Comparison of ENCODE assay signal across 2 cellular contexts in the genomic region with DNA sequence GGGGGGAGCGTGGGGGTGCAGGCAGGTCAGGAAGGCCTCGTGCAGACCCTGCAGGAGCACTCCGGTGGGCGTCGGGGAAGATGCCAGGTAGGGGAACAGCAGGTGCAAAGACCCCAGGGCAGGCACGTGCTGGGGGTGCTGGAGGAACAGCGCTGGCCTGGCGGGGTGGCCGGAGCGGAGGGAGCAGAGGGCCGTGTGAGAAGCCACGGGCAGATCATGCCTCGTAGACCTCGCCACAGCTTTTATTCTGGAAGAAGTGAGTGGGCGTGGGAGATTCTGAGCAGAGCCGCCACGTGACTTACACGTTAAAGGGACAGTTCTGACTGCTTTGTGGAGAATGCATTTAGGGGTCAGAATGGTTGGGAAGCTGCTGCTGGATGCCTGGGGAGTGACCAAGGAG.
TF ChIP-seq lines count a peak whose summit lies in the region.

No MANE protein-coding gene starts in this region.

TF ChIP-seq in HEK293, 187 proteins besides CTCF, POLR2A, EP300 and RAD21:
- TF ChIP-seq ZNF341 (tag by site-specific recombination; IDR thresholded peaks at IDR 0.05; ENCODE audit: low read depth) = peak; percentile 27; the same call in 1 of the 2 replicates
- no peak for TF ChIP-seq HOXC10 (CRISPR knock-in tag; IDR thresholded peaks at IDR 0.05)
- no peak for TF ChIP-seq ZNF837 (tag by site-specific recombination; IDR thresholded peaks at IDR 0.05)
- peak; percentile 21; the same call in 1 of the 2 replicates for TF ChIP-seq ZFHX2 (tag by site-specific recombination; conservative IDR thresholded peaks at IDR 0.05)
- TF ChIP-seq ZNF549 (tag by site-specific recombination; IDR thresholded peaks at IDR 0.05) = no peak
- TF ChIP-seq ZIC2 (tag by site-specific recombination; IDR thresholded peaks at IDR 0.05) = no peak
- TF ChIP-seq ZNF133 (tag by site-specific recombination; IDR thresholded peaks at IDR 0.05) = no peak
- TF ChIP-seq, protein P1, sequence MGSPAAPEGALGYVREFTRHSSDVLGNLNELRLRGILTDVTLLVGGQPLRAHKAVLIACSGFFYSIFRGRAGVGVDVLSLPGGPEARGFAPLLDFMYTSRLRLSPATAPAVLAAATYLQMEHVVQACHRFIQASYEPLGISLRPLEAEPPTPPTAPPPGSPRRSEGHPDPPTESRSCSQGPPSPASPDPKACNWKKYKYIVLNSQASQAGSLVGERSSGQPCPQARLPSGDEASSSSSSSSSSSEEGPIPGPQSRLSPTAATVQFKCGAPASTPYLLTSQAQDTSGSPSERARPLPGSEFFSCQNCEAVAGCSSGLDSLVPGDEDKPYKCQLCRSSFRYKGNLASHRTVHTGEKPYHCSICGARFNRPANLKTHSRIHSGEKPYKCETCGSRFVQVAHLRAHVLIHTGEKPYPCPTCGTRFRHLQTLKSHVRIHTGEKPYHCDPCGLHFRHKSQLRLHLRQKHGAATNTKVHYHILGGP (tag by site-specific recombination; IDR thresholded peaks at IDR 0.05) = no peak
TF ChIP-seq in HEK293: peak in this region for 2.

TF ChIP-seq in K562, 482 proteins besides CTCF, POLR2A, EP300 and RAD21 (continues in another document):
- TF ChIP-seq BHLHE40 (IDR thresholded peaks at IDR 0.05; ENCODE audit: low read length) (peak; percentile 73; the same call in 1 of the 2 replicates), KLF1 (tag; IDR thresholded peaks at IDR 0.05) (no peak), ZC3H11A (IDR thresholded peaks at IDR 0.05; ENCODE audit: low read depth, low read length) (no peak), POU5F1 (IDR thresholded peaks at IDR 0.05; ENCODE audit: borderline replicate concordance, low read depth, low read length, partially characterized antibody) (no peak), NR3C1 (CRISPR knock-in tag; IDR thresholded peaks at IDR 0.05) (no peak), MYNN (IDR thresholded peaks at IDR 0.05) (peak; percentile 87; the same call in 1 of the 2 replicates), MYNN (CRISPR knock-in tag; IDR thresholded peaks at IDR 0.05) (no peak), EGR1 (conservative IDR thresholded peaks at IDR 0.05) (peak; percentile 85), RAD51 (IDR thresholded peaks at IDR 0.05; ENCODE audit: borderline replicate concordance, low read depth) (peak; percentile 73; the same call in 1 of the 2 replicates), TEAD2 (tag; IDR thresholded peaks at IDR 0.05) (no peak), ZNF75A (CRISPR knock-in tag; IDR thresholded peaks at IDR 0.05) (no peak), PHF20 (IDR thresholded peaks at IDR 0.05; ENCODE audit: partially characterized antibody) (no peak), ESRRB (CRISPR knock-in tag; IDR thresholded peaks at IDR 0.05; ENCODE audit: borderline replicate concordance) (no peak), ZFPM2 (CRISPR knock-in tag; IDR thresholded peaks at IDR 0.05) (no peak), BDP1 (IDR thresholded peaks at IDR 0.05; ENCODE audit: insufficient read depth, insufficient read length) (no peak), KLF16 (IDR thresholded peaks at IDR 0.05) (no peak), CBFA2T2 (conservative IDR thresholded peaks at IDR 0.05) (0 out of 2 replicates have a peak, but pooled peaks have one; percentile 14), ZNF143 (CRISPR knock-in tag; IDR thresholded peaks at IDR 0.05) (no peak), L3MBTL2 (IDR thresholded peaks at IDR 0.05) (peak; percentile 47; the same call in 1 of the 2 replicates), HEY1 (CRISPR knock-in tag; IDR thresholded peaks at IDR 0.05; ENCODE audit: borderline replicate concordance) (no peak), NEUROD1 (IDR thresholded peaks at IDR 0.05; ENCODE audit: borderline replicate concordance, low read depth, low read length, partially characterized antibody) (no peak), MCM5 (IDR thresholded peaks at IDR 0.05; ENCODE audit: low read depth) (no peak), MAZ (CRISPR knock-in tag; conservative IDR thresholded peaks at IDR 0.05 in 1 of 2, IDR thresholded peaks at IDR 0.05 in 1 of 2) (no peak), SMARCB1 (IDR thresholded peaks at IDR 0.05; ENCODE audit: insufficient read length, low read depth) (no peak), NR2F6 (CRISPR knock-in tag; IDR thresholded peaks at IDR 0.05) (no peak), ZNF717 (CRISPR knock-in tag; IDR thresholded peaks at IDR 0.05) (no peak), NFE2L1 (tag; IDR thresholded peaks at IDR 0.05; ENCODE audit: borderline replicate concordance, low read depth) (no peak)
- TF ChIP-seq, protein P2, sequence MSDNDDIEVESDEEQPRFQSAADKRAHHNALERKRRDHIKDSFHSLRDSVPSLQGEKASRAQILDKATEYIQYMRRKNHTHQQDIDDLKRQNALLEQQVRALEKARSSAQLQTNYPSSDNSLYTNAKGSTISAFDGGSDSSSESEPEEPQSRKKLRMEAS (CRISPR knock-in tag; IDR thresholded peaks at IDR 0.05) = peak; percentile 45
- TF ChIP-seq, protein P3, sequence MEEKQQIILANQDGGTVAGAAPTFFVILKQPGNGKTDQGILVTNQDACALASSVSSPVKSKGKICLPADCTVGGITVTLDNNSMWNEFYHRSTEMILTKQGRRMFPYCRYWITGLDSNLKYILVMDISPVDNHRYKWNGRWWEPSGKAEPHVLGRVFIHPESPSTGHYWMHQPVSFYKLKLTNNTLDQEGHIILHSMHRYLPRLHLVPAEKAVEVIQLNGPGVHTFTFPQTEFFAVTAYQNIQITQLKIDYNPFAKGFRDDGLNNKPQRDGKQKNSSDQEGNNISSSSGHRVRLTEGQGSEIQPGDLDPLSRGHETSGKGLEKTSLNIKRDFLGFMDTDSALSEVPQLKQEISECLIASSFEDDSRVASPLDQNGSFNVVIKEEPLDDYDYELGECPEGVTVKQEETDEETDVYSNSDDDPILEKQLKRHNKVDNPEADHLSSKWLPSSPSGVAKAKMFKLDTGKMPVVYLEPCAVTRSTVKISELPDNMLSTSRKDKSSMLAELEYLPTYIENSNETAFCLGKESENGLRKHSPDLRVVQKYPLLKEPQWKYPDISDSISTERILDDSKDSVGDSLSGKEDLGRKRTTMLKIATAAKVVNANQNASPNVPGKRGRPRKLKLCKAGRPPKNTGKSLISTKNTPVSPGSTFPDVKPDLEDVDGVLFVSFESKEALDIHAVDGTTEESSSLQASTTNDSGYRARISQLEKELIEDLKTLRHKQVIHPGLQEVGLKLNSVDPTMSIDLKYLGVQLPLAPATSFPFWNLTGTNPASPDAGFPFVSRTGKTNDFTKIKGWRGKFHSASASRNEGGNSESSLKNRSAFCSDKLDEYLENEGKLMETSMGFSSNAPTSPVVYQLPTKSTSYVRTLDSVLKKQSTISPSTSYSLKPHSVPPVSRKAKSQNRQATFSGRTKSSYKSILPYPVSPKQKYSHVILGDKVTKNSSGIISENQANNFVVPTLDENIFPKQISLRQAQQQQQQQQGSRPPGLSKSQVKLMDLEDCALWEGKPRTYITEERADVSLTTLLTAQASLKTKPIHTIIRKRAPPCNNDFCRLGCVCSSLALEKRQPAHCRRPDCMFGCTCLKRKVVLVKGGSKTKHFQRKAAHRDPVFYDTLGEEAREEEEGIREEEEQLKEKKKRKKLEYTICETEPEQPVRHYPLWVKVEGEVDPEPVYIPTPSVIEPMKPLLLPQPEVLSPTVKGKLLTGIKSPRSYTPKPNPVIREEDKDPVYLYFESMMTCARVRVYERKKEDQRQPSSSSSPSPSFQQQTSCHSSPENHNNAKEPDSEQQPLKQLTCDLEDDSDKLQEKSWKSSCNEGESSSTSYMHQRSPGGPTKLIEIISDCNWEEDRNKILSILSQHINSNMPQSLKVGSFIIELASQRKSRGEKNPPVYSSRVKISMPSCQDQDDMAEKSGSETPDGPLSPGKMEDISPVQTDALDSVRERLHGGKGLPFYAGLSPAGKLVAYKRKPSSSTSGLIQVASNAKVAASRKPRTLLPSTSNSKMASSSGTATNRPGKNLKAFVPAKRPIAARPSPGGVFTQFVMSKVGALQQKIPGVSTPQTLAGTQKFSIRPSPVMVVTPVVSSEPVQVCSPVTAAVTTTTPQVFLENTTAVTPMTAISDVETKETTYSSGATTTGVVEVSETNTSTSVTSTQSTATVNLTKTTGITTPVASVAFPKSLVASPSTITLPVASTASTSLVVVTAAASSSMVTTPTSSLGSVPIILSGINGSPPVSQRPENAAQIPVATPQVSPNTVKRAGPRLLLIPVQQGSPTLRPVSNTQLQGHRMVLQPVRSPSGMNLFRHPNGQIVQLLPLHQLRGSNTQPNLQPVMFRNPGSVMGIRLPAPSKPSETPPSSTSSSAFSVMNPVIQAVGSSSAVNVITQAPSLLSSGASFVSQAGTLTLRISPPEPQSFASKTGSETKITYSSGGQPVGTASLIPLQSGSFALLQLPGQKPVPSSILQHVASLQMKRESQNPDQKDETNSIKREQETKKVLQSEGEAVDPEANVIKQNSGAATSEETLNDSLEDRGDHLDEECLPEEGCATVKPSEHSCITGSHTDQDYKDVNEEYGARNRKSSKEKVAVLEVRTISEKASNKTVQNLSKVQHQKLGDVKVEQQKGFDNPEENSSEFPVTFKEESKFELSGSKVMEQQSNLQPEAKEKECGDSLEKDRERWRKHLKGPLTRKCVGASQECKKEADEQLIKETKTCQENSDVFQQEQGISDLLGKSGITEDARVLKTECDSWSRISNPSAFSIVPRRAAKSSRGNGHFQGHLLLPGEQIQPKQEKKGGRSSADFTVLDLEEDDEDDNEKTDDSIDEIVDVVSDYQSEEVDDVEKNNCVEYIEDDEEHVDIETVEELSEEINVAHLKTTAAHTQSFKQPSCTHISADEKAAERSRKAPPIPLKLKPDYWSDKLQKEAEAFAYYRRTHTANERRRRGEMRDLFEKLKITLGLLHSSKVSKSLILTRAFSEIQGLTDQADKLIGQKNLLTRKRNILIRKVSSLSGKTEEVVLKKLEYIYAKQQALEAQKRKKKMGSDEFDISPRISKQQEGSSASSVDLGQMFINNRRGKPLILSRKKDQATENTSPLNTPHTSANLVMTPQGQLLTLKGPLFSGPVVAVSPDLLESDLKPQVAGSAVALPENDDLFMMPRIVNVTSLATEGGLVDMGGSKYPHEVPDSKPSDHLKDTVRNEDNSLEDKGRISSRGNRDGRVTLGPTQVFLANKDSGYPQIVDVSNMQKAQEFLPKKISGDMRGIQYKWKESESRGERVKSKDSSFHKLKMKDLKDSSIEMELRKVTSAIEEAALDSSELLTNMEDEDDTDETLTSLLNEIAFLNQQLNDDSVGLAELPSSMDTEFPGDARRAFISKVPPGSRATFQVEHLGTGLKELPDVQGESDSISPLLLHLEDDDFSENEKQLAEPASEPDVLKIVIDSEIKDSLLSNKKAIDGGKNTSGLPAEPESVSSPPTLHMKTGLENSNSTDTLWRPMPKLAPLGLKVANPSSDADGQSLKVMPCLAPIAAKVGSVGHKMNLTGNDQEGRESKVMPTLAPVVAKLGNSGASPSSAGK (IDR thresholded peaks at IDR 0.05) = peak; percentile 61; the same call in 1 of the 2 replicates
- TF ChIP-seq, protein P4, sequence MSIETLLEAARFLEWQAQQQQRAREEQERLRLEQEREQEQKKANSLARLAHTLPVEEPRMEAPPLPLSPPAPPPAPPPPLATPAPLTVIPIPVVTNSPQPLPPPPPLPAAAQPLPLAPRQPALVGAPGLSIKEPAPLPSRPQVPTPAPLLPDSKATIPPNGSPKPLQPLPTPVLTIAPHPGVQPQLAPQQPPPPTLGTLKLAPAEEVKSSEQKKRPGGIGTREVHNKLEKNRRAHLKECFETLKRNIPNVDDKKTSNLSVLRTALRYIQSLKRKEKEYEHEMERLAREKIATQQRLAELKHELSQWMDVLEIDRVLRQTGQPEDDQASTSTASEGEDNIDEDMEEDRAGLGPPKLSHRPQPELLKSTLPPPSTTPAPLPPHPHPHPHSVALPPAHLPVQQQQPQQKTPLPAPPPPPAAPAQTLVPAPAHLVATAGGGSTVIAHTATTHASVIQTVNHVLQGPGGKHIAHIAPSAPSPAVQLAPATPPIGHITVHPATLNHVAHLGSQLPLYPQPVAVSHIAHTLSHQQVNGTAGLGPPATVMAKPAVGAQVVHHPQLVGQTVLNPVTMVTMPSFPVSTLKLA (conservative IDR thresholded peaks at IDR 0.05) = no peak
- TF ChIP-seq, protein P5, sequence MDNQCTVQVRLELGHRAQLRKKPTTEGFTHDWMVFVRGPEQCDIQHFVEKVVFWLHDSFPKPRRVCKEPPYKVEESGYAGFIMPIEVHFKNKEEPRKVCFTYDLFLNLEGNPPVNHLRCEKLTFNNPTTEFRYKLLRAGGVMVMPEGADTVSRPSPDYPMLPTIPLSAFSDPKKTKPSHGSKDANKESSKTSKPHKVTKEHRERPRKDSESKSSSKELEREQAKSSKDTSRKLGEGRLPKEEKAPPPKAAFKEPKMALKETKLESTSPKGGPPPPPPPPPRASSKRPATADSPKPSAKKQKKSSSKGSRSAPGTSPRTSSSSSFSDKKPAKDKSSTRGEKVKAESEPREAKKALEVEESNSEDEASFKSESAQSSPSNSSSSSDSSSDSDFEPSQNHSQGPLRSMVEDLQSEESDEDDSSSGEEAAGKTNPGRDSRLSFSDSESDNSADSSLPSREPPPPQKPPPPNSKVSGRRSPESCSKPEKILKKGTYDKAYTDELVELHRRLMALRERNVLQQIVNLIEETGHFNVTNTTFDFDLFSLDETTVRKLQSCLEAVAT (IDR thresholded peaks at IDR 0.05) = no peak
- TF ChIP-seq, protein P6, sequence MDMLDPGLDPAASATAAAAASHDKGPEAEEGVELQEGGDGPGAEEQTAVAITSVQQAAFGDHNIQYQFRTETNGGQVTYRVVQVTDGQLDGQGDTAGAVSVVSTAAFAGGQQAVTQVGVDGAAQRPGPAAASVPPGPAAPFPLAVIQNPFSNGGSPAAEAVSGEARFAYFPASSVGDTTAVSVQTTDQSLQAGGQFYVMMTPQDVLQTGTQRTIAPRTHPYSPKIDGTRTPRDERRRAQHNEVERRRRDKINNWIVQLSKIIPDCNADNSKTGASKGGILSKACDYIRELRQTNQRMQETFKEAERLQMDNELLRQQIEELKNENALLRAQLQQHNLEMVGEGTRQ (CRISPR knock-in tag; IDR thresholded peaks at IDR 0.05) = peak; percentile 86
- TF ChIP-seq, protein P7, sequence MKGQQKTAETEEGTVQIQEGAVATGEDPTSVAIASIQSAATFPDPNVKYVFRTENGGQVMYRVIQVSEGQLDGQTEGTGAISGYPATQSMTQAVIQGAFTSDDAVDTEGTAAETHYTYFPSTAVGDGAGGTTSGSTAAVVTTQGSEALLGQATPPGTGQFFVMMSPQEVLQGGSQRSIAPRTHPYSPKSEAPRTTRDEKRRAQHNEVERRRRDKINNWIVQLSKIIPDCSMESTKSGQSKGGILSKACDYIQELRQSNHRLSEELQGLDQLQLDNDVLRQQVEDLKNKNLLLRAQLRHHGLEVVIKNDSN (CRISPR knock-in tag; IDR thresholded peaks at IDR 0.05) = peak; percentile 89
- TF ChIP-seq, protein P8, sequence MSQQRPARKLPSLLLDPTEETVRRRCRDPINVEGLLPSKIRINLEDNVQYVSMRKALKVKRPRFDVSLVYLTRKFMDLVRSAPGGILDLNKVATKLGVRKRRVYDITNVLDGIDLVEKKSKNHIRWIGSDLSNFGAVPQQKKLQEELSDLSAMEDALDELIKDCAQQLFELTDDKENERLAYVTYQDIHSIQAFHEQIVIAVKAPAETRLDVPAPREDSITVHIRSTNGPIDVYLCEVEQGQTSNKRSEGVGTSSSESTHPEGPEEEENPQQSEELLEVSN (IDR thresholded peaks at IDR 0.05; ENCODE audit: borderline replicate concordance in 1 of 2, extremely low read depth in 1 of 2, insufficient read depth in 1 of 2, insufficient read length in 1 of 2, low read depth in 1 of 2, low read length in 1 of 2, poor library complexity in 1 of 2, severe bottlenecking in 1 of 2) = peak in 1 of 2 experiments; percentile 15
